In the genomic region with DNA sequence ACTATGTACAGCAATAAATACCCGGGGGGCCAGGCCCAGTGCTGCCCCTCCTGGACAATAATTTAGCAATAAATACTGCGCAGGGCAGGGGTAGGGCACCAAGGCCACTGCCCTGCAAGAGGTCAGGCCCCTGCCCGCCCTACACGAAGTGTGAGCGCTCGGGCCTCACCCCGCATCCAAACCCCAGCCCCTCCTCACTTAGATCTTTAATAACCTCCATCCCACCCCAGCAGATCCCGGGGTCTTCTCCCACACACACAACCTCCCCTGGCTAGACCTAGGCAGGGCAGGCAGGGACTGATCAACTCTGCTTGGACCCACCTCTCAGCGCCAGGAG, we compare ENCODE assay signal across 8 cellular contexts. TPM values are rescaled to one million over a fixed set of nuclear protein-coding genes. Genes with fewer than 3 reads are reported as not detected.
DNase-seq lines count a peak whose midpoint lies in the region; ATAC-seq and TF ChIP-seq lines count a peak whose summit lies in the region.
"Not testable (repeated sequence)": the region's sequence is repeated elsewhere in the genome, so short reads cannot be mapped to it uniquely, and the experiment has no call there.

No MANE protein-coding gene starts in this region.

- intact Hi-C loops in CD4-positive, alpha-beta T cell (cut with DNase I, micrococcal nuclease), result loop anchor here (1.0 to 5.0 kb wide), 2 partner anchors 57 to 86 kb away; partner anchors contain the start of gene MCRIP1 (in 1 of the 2)
- intact Hi-C loops in Panc1 (cut with micrococcal nuclease; ENCODE audit: unreplicated experiment), result not testable (repeated sequence)

- ATAC-seq in CD4-positive, alpha-beta T cell (ENCODE audit: poor library complexity), result peak; percentile 5
- peak; percentile 20 for ATAC-seq in GM21576 (IDR thresholded peaks at IDR 0.05; ENCODE audit: unreplicated experiment)
- peak; percentile 11 for ATAC-seq in HG03135 (IDR thresholded peaks at IDR 0.05; ENCODE audit: unreplicated experiment)
- peak; percentile 48 for ATAC-seq in Panc1
- ATAC-seq in activated naive CD4-positive, alpha-beta T cell treated with anti-CD3 and anti-CD28 coated beads, Interleukin-2, amount 50 U/mL, for 72 hours, result peak; percentile 48 to 53
- peak; percentile 6 to 14 for ATAC-seq in naive B cell (ENCODE audit: low read depth in 2 of 2)
- ATAC-seq in stimulated activated naive B cell treated with anti-CD40 and anti-IgM and Interleukin-4, amounts not matched to agents 10 μg/mL and 1 μg/mL and 100 μg/mL, for 72 hours (replicated peaks), result peak; percentile 29 to 38

- H3K4me3 Mint-ChIP-seq in CD4-positive, alpha-beta T cell, result peak overlapping the region; percentile 97
- peak overlapping the region; percentile 86 to 97 (median 91) for H3K4me3 Mint-ChIP-seq in naive B cell
- peak overlapping the region; percentile 88 to 96 for H3K4me3 Mint-ChIP-seq in stimulated activated naive B cell treated with anti-CD40 and anti-IgM and Interleukin-4, amounts not matched to agents 10 μg/mL and 1 μg/mL and 100 μg/mL, for 72 hours

- peak overlapping the region; percentile 72 to 80 for H3K4me3 ChIP-seq in Panc1 (ENCODE audit: low read depth in 2 of 2, low read length in 2 of 2)
- H3K4me3 ChIP-seq in fibroblast of pulmonary artery (replicated peaks; ENCODE audit: low read depth, low read length), result peak overlapping the region; percentile 59

- H3K27ac ChIP-seq in CD4-positive, alpha-beta T cell (ENCODE audit: low read depth, low read length), result not testable (repeated sequence)
- peak overlapping the region; percentile 56 for H3K27ac ChIP-seq in Panc1 (ENCODE audit: low read length)

- H3K4me1 ChIP-seq in Panc1 (ENCODE audit: control insufficient read depth, insufficient read depth, low read length), result peaks cover 49% of the 10 kb centered on the region

- CTCF ChIA-PET in CD4-positive, alpha-beta T cell (lab: Charles Lee); Panc1 (lab: Charles Lee): not testable (repeated sequence)

- H3K27me3 ChIP-seq in CD4-positive, alpha-beta T cell (ENCODE audit: control insufficient read depth, insufficient read depth, low read length); Panc1 (ENCODE audit: control insufficient read depth, insufficient read depth, low read length): not testable (repeated sequence)

- not testable (repeated sequence) for H3K27me3 Mint-ChIP-seq in CD4-positive, alpha-beta T cell; naive B cell; stimulated activated naive B cell treated with anti-CD40 and anti-IgM and Interleukin-4, amounts not matched to agents 10 μg/mL and 1 μg/mL and 100 μg/mL, for 72 hours

- TF ChIP-seq CTCF in CD4-positive, alpha-beta T cell (IDR thresholded peaks at IDR 0.05); Panc1 (IDR thresholded peaks at IDR 0.05); fibroblast of pulmonary artery (IDR thresholded peaks at IDR 0.05; ENCODE audit: low read length, missing control alignments): not testable (repeated sequence)

- in situ Hi-C loops in Panc1 (cut with HindIII; ENCODE audit: low pct_unique_long_range_greater_than_20kb, low sequenced_read_pairs), result not testable (repeated sequence)

- not testable (repeated sequence) for H3K9me3 Mint-ChIP-seq in CD4-positive, alpha-beta T cell; activated naive CD4-positive, alpha-beta T cell treated with anti-CD3 and anti-CD28 coated beads, Interleukin-2, amount 50 U/mL, for 72 hours; naive B cell; stimulated activated naive B cell treated with anti-CD40 and anti-IgM and Interleukin-4, amounts not matched to agents 10 μg/mL and 1 μg/mL and 100 μg/mL, for 72 hours

- H3K36me3 ChIP-seq in Panc1 (ENCODE audit: control insufficient read depth, insufficient read depth, low read length), result peaks cover 16% of the 10 kb centered on the region

- POLR2A ChIA-PET in CD4-positive, alpha-beta T cell (lab: Charles Lee), result interaction anchor here (3.0 kb wide), 1 partner anchor 9 kb away, joined by 26 read pairs; the partner anchor contains the start of gene MAFG
- POLR2A ChIA-PET in Panc1 (lab: Charles Lee), result not testable (repeated sequence)

- peaks cover 40% of the 10 kb centered on the region for H3K36me3 Mint-ChIP-seq in CD4-positive, alpha-beta T cell (ENCODE audit: low read depth)
- not testable (repeated sequence) for H3K36me3 Mint-ChIP-seq in activated naive CD4-positive, alpha-beta T cell treated with anti-CD3 and anti-CD28 coated beads, Interleukin-2, amount 50 U/mL, for 72 hours; naive B cell
- H3K36me3 Mint-ChIP-seq in stimulated activated naive B cell treated with anti-CD40 and anti-IgM and Interleukin-4, amounts not matched to agents 10 μg/mL and 1 μg/mL and 100 μg/mL, for 72 hours, result peaks cover 41 to 62% of the 10 kb centered on the region in 2 donors

- H3K9me3 ChIP-seq in CD4-positive, alpha-beta T cell (ENCODE audit: control insufficient read depth, low read length); Panc1 (ENCODE audit: control insufficient read depth, insufficient read depth, low read depth, low read length): not testable (repeated sequence)

- H3K27ac Mint-ChIP-seq in CD4-positive, alpha-beta T cell, result peak overlapping the region; percentile 85
- H3K27ac Mint-ChIP-seq in activated naive CD4-positive, alpha-beta T cell treated with anti-CD3 and anti-CD28 coated beads, Interleukin-2, amount 50 U/mL, for 72 hours, result peak overlapping the region; percentile 88 to 93
- H3K27ac Mint-ChIP-seq in naive B cell, result peak overlapping the region; percentile 44 to 90 (median 87)
- H3K27ac Mint-ChIP-seq in stimulated activated naive B cell treated with anti-CD40 and anti-IgM and Interleukin-4, amounts not matched to agents 10 μg/mL and 1 μg/mL and 100 μg/mL, for 72 hours, result peak overlapping the region; percentile 96

- not testable (repeated sequence) for BruUV-seq in Panc1 (replicated peaks; lab: Mats Ljungman, UMichigan)

- DNase-seq in CD4-positive, alpha-beta T cell; Panc1 (ENCODE audit: low read depth, low spot score); activated naive CD4-positive, alpha-beta T cell treated with anti-CD3 and anti-CD28 coated beads, Interleukin-2, amount 50 U/mL, for 72 hours (ENCODE audit: low spot score in 2 of 2); fibroblast of pulmonary artery (ENCODE audit: low read depth); naive B cell; stimulated activated naive B cell treated with anti-CD40 and anti-IgM and Interleukin-4, amounts not matched to agents 10 μg/mL and 1 μg/mL and 100 μg/mL, for 72 hours: not testable (repeated sequence)

- H3K4me1 Mint-ChIP-seq in CD4-positive, alpha-beta T cell (ENCODE audit: low read depth), result peaks cover 26% of the 10 kb centered on the region
- H3K4me1 Mint-ChIP-seq in naive B cell, result peaks cover 30 to 38% (median 33%) of the 10 kb centered on the region in 3 donors
- H3K4me1 Mint-ChIP-seq in stimulated activated naive B cell treated with anti-CD40 and anti-IgM and Interleukin-4, amounts not matched to agents 10 μg/mL and 1 μg/mL and 100 μg/mL, for 72 hours, result peaks cover 43 to 61% of the 10 kb centered on the region in 2 donors

RNA-seq across cellular contexts. Expression of gene SIRT7, which starts 0.3 kb away (rescaled TPM):
- total RNA-seq in CD4-positive, alpha-beta T cell, result 10 to 100 TPM; 56.7 to 57.5 TPM
- total RNA-seq in Panc1 (2021; ENCODE audit: unreplicated experiment), result 82.5 TPM
- 79.6 TPM for polyA plus RNA-seq in Panc1 (2012; ENCODE audit: insufficient read length)
- 10 to 100 TPM; 35.7 to 43.7 TPM for total RNA-seq in activated naive CD4-positive, alpha-beta T cell treated with anti-CD3 and anti-CD28 coated beads, Interleukin-2, amount 50 U/mL, for 72 hours
- polyA plus RNA-seq in naive B cell (ENCODE audit: low read depth in 6 of 6), result 10 to 100 TPM; 23.6 to 41.3 (median 30.6) TPM

RNA-seq across cellular contexts. Expression of gene PCYT2, which starts 7.1 kb away (rescaled TPM):
- total RNA-seq in CD4-positive, alpha-beta T cell, result 10 to 100 TPM; 18.7 to 18.9 TPM
- total RNA-seq in Panc1 (2021; ENCODE audit: unreplicated experiment), result 91.2 TPM
- 101 TPM for polyA plus RNA-seq in Panc1 (2012; ENCODE audit: insufficient read length)
- 10 to 100 TPM; 16.4 to 20.1 TPM for total RNA-seq in activated naive CD4-positive, alpha-beta T cell treated with anti-CD3 and anti-CD28 coated beads, Interleukin-2, amount 50 U/mL, for 72 hours
- 10 to 100 TPM; 19.0 to 28.4 (median 21.2) TPM for polyA plus RNA-seq in naive B cell (ENCODE audit: low read depth in 6 of 6)

RNA-seq across cellular contexts. Expression of gene MAFG, which starts 9.2 kb away (rescaled TPM):
- 10 to 100 TPM; 10.8 to 13.3 TPM for total RNA-seq in CD4-positive, alpha-beta T cell
- 57.0 TPM for total RNA-seq in Panc1 (2021; ENCODE audit: unreplicated experiment)
- polyA plus RNA-seq in Panc1 (2012; ENCODE audit: insufficient read length), result 48.3 TPM
- total RNA-seq in activated naive CD4-positive, alpha-beta T cell treated with anti-CD3 and anti-CD28 coated beads, Interleukin-2, amount 50 U/mL, for 72 hours, result 10 to 100 TPM; 19.6 to 35.2 TPM
- 1 to 10 TPM; 3.4 to 6.7 (median 4.7) TPM for polyA plus RNA-seq in naive B cell (ENCODE audit: low read depth in 6 of 6)

RNA-seq across cellular contexts. Expression of gene NPB, which starts 16.3 kb away (rescaled TPM):
- total RNA-seq in CD4-positive, alpha-beta T cell, result under 1 TPM in 1 of 2 experiments, not detected in 1; 0.20 TPM
- 3.9 TPM for total RNA-seq in Panc1 (2021; ENCODE audit: unreplicated experiment)
- polyA plus RNA-seq in Panc1 (2012; ENCODE audit: insufficient read length), result 3.3 TPM
- under 1 TPM in 1 of 2 donors, not detected in 1; 0.27 TPM for total RNA-seq in activated naive CD4-positive, alpha-beta T cell treated with anti-CD3 and anti-CD28 coated beads, Interleukin-2, amount 50 U/mL, for 72 hours
- polyA plus RNA-seq in naive B cell (ENCODE audit: low read depth in 6 of 6), result under 1 TPM in 1 of 6 donors, not detected in 5; 0.24 TPM

RNA-seq across cellular contexts. Expression of gene PYCR1, which starts 18.8 kb away (rescaled TPM):
- total RNA-seq in CD4-positive, alpha-beta T cell, result 1 to 10 TPM in 1 of 2 experiments, under 1 TPM in 1; 0.38 to 1.0 TPM
- 212 TPM for total RNA-seq in Panc1 (2021; ENCODE audit: unreplicated experiment)
- polyA plus RNA-seq in Panc1 (2012; ENCODE audit: insufficient read length), result 295 TPM
- total RNA-seq in activated naive CD4-positive, alpha-beta T cell treated with anti-CD3 and anti-CD28 coated beads, Interleukin-2, amount 50 U/mL, for 72 hours, result 10 to 100 TPM; 30.3 to 75.1 TPM
- polyA plus RNA-seq in naive B cell (ENCODE audit: low read depth in 6 of 6), result 1 to 10 TPM; 1.6 to 4.5 (median 2.2) TPM
